18 cellular contexts compared by ENCODE assay signal in genomic region chr9:138111607-138112006, GRCh38.
DNase-seq lines count a peak whose midpoint lies in the region; ATAC-seq, FAIRE-seq and TF ChIP-seq lines count a peak whose summit lies in the region.
"Had no signal": no experiment of that assay in that cellular context is flagged by ENCODE, and none has a peak within 500 bp of the region (broad histone marks: within the 10 kb centered on the region; RNA-seq: fewer than 3 reads in every experiment).

No MANE protein-coding gene starts in this region.

- DNase-seq in GM12892 (ENCODE audit: insufficient read length) (peak; percentile 10), kidney (peak; percentile 37), spleen (peak; percentile 33), RPMI8226 (no peak), AG08395 (ENCODE audit: low spot score) (no peak)
- peak; percentile 31 for DNase-seq in activated CD8-positive, alpha-beta memory T cell treated with anti-CD3 and anti-CD28 coated beads, Interleukin-2, amount 10 ng/mL, durations not matched to agents 7 days and 5 days
- DNase-seq: AML-193; CD4-positive, CD25-positive, alpha-beta regulatory T cell; DMS 273 treated with DMSO at 0.1 percent for 48 hours; DMS79; GM23248; KG1 had no signal

- CTCF ChIA-PET in activated CD8-positive, alpha-beta memory T cell treated with anti-CD3 and anti-CD28 coated beads, Interleukin-2, amount 10 ng/mL, durations not matched to agents 7 days and 5 days (lab: Charles Lee), result no interaction called here

- FAIRE-seq in GM12892 (lab: Jason Lieb, UNC) (no peak), kidney (lab: Jason Lieb, UNC) (no peak)
- FAIRE-seq: GM12891, H54 had no signal

- H3K4me3 Mint-ChIP-seq in activated CD8-positive, alpha-beta memory T cell treated with anti-CD3 and anti-CD28 coated beads, Interleukin-2, amount 10 ng/mL, durations not matched to agents 7 days and 5 days, result no peak overlapping the region

- no peak overlapping the region for H3K4me3 ChIP-seq in kidney (ENCODE audit: low read length in 2 of 2)
- no peak overlapping the region for H3K4me3 ChIP-seq in spleen
- H3K4me3 ChIP-seq: BLaER1 treated with 17β-estradiol and CSF1 and Interleukin-3, amounts not matched to agents 10 nM and 100 nM; GM23248 had no signal

- 76 to 95% (median 89%) methylated on average over 9 of the region's 9 CpGs for WGBS in spleen, 5 donors

- no peak for TF ChIP-seq CTCF in kidney (IDR thresholded peaks at IDR 0.05; ENCODE audit: borderline replicate concordance, extremely low read depth, insufficient read depth)
- TF ChIP-seq CTCF in spleen (IDR thresholded peaks at IDR 0.05 in 8 of 11, conservative IDR thresholded peaks at IDR 0.05 in 3 of 11), result no peak

- no peaks in the 10 kb centered on the region for H3K36me3 ChIP-seq in kidney (ENCODE audit: control insufficient read depth in 1 of 2, insufficient read depth in 2 of 2, low read length in 2 of 2)
- no peaks in the 10 kb centered on the region for H3K36me3 ChIP-seq in spleen
- H3K36me3 ChIP-seq: BLaER1 treated with 17β-estradiol and CSF1 and Interleukin-3, amounts not matched to agents 10 nM and 100 nM had no signal

- H3K27ac ChIP-seq in kidney (ENCODE audit: low read depth in 2 of 2, low read length in 2 of 2), result no peak overlapping the region
- H3K27ac ChIP-seq in spleen, result no peak overlapping the region
- H3K27ac ChIP-seq: BLaER1 treated with 17β-estradiol and CSF1 and Interleukin-3, amounts not matched to agents 10 nM and 100 nM; GM23248 had no signal

- peaks cover 0 to 25% (median 0%) of the 10 kb centered on the region in 7 donors for H3K27me3 ChIP-seq in spleen (replicated peaks in 1 of 7)
- H3K27me3 ChIP-seq: BLaER1 treated with 17β-estradiol and CSF1 and Interleukin-3, amounts not matched to agents 10 nM and 100 nM had no signal

- H3K36me3 Mint-ChIP-seq in activated CD8-positive, alpha-beta memory T cell treated with anti-CD3 and anti-CD28 coated beads, Interleukin-2, amount 10 ng/mL, durations not matched to agents 7 days and 5 days, result no peaks in the 10 kb centered on the region
- H3K36me3 Mint-ChIP-seq: CD4-positive, CD25-positive, alpha-beta regulatory T cell; IgD-negative memory B cell had no signal

- no peak overlapping the region for H3K9ac ChIP-seq in kidney (ENCODE audit: low read length in 2 of 2)
- H3K9ac ChIP-seq: BLaER1 treated with 17β-estradiol and CSF1 and Interleukin-3, amounts not matched to agents 10 nM and 100 nM; GM23248 had no signal

- no peaks in the 10 kb centered on the region for H3K9me3 Mint-ChIP-seq in activated CD8-positive, alpha-beta memory T cell treated with anti-CD3 and anti-CD28 coated beads, Interleukin-2, amount 10 ng/mL, durations not matched to agents 7 days and 5 days (ENCODE audit: low read depth)
- H3K9me3 Mint-ChIP-seq: CD4-positive, CD25-positive, alpha-beta regulatory T cell had no signal

- H3K27ac Mint-ChIP-seq in activated CD8-positive, alpha-beta memory T cell treated with anti-CD3 and anti-CD28 coated beads, Interleukin-2, amount 10 ng/mL, durations not matched to agents 7 days and 5 days, result no peak overlapping the region
- H3K27ac Mint-ChIP-seq: CD4-positive, CD25-positive, alpha-beta regulatory T cell; IgD-negative memory B cell had no signal

- H3K9me3 ChIP-seq in kidney (ENCODE audit: control insufficient read depth in 1 of 2, low read length in 2 of 2), result no peaks in the 10 kb centered on the region
- no peaks in the 10 kb centered on the region for H3K9me3 ChIP-seq in spleen
- H3K9me3 ChIP-seq: BLaER1 treated with 17β-estradiol and CSF1 and Interleukin-3, amounts not matched to agents 10 nM and 100 nM had no signal

- intact Hi-C loops in kidney (cut with DNase I), result no loop called here
- intact Hi-C loops in spleen (cut with DNase I; ENCODE audit: low total_unique reads), result no loop called here

- H3K4me1 Mint-ChIP-seq in activated CD8-positive, alpha-beta memory T cell treated with anti-CD3 and anti-CD28 coated beads, Interleukin-2, amount 10 ng/mL, durations not matched to agents 7 days and 5 days, result no peaks in the 10 kb centered on the region
- H3K4me1 Mint-ChIP-seq: CD4-positive, CD25-positive, alpha-beta regulatory T cell; IgD-negative memory B cell had no signal

- ATAC-seq in activated CD8-positive, alpha-beta memory T cell treated with anti-CD3 and anti-CD28 coated beads, Interleukin-2, amount 10 ng/mL, durations not matched to agents 7 days and 5 days, result no peak
- ATAC-seq in GM18511 (IDR thresholded peaks at IDR 0.05; ENCODE audit: unreplicated experiment), result no peak
- no peak for ATAC-seq in HG02840 (IDR thresholded peaks at IDR 0.05; ENCODE audit: low FRiP score, unreplicated experiment)

- TF ChIP-seq POLR2A in GM12892 (IDR thresholded peaks at IDR 0.05; ENCODE audit: low read depth, low read length), result no peak
- no peak for TF ChIP-seq POLR2A in spleen (IDR thresholded peaks at IDR 0.05)

- no peaks in the 10 kb centered on the region for H3K27me3 Mint-ChIP-seq in activated CD8-positive, alpha-beta memory T cell treated with anti-CD3 and anti-CD28 coated beads, Interleukin-2, amount 10 ng/mL, durations not matched to agents 7 days and 5 days

- H3K4me1 ChIP-seq in kidney (ENCODE audit: control insufficient read depth in 1 of 2, insufficient read depth in 1 of 2, low read depth in 1 of 2, low read length in 2 of 2) (no peaks in the 10 kb centered on the region), spleen (no peaks in the 10 kb centered on the region)
- H3K4me1 ChIP-seq: BLaER1 treated with 17β-estradiol and CSF1 and Interleukin-3, amounts not matched to agents 10 nM and 100 nM had no signal

Comparison
In these comparisons a context has a peak if more than half of its experiments do, and no peak if none do; other contexts are left out.
1. DNase-seq: peak in GM12892 (single experiment), activated CD8-positive, alpha-beta memory T cell treated with anti-CD3 and anti-CD28 coated beads, Interleukin-2, amount 10 ng/mL, durations not matched to agents 7 days and 5 days (single experiment), kidney (single experiment) and spleen (single experiment); none in RPMI8226 (single experiment) and AG08395 (single experiment).